In genomic region chr14:59155886-59156285, GRCh38 we compare ENCODE assay signal across 28 cellular contexts.
"Had no signal": no experiment of that assay in that cellular context is flagged by ENCODE, and none has a peak within 500 bp of the region (broad histone marks: within the 10 kb centered on the region; RNA-seq: fewer than 3 reads in every experiment).

No MANE protein-coding gene starts in this region.

- H3K27me3 Mint-ChIP-seq: activated naive CD4-positive, alpha-beta T cell treated with anti-CD3 and anti-CD28 coated beads, Interleukin-2, amount 50 U/mL, for 24 hours; activated naive CD8-positive, alpha-beta T cell treated with anti-CD3 and anti-CD28 coated beads, Interleukin-2, amount 50 U/mL, for 24 hours had no signal

- H3K27ac Mint-ChIP-seq: activated CD4-positive, alpha-beta memory T cell treated with anti-CD3 and anti-CD28 coated beads, Interleukin-2, amount 10 ng/mL, durations not matched to agents 7 days and 5 days; activated CD4-positive, alpha-beta T cell treated with anti-CD3 and anti-CD28 coated beads, Interleukin-2, amount 10 ng/mL, durations not matched to agents 7 days and 5 days; activated naive CD4-positive, alpha-beta T cell treated with anti-CD3 and anti-CD28 coated beads, Interleukin-2, amount 50 U/mL, for 24 hours; activated naive CD8-positive, alpha-beta T cell treated with anti-CD3 and anti-CD28 coated beads, Interleukin-2, amount 50 U/mL, for 24 hours; activated T-helper 2 cell treated with anti-CD3 and anti-CD28 coated beads, Interferon-gamma antibody, Interleukin-2, Interleukin-4, amounts not matched to agents 10 μg/mL and 5 μg/mL and 100 μg/mL, durations not matched to agents 14 hours and 24 hours and 36 hours; immature natural killer cell; natural killer cell; neural progenitor cell; WTC11 had no signal

- DNase-seq: activated CD4-positive, alpha-beta memory T cell treated with anti-CD3 and anti-CD28 coated beads, Interleukin-2, amount 10 ng/mL, durations not matched to agents 7 days and 5 days; activated CD4-positive, alpha-beta T cell treated with anti-CD3 and anti-CD28 coated beads for 1 hour; activated CD4-positive, alpha-beta T cell treated with anti-CD3 and anti-CD28 coated beads, Interleukin-2, amount 10 ng/mL, durations not matched to agents 7 days and 5 days; activated naive CD8-positive, alpha-beta T cell treated with anti-CD3 and anti-CD28 coated beads, Interleukin-2, amount 50 U/mL, for 24 hours; activated T-cell treated with anti-CD3 and anti-CD28 coated beads, Interleukin-2, amount 50 U/mL, for 48 hours; body of pancreas; cerebellar nuclear complex; dorsolateral prefrontal cortex; effector memory CD4-positive, alpha-beta T cell; erythroblast; foreskin keratinocyte; heart left ventricle; hypothalamus; immature natural killer cell; kidney; natural killer cell; occipital lobe; psoas muscle; spleen; stimulated activated naive CD8-positive, alpha-beta T cell treated with anti-CD3 and anti-CD28 coated beads, Interleukin-15, Interleukin-2, amounts not matched to agents 100 U/mL and 50 U/mL, for 24 hours; T-helper 2 cell; trophoblast cell had no signal

- H3K9me3 Mint-ChIP-seq: activated naive CD4-positive, alpha-beta T cell treated with anti-CD3 and anti-CD28 coated beads, Interleukin-2, amount 50 U/mL, for 24 hours; activated T-helper 2 cell treated with anti-CD3 and anti-CD28 coated beads, Interferon-gamma antibody, Interleukin-2, Interleukin-4, amounts not matched to agents 10 μg/mL and 5 μg/mL and 100 μg/mL, durations not matched to agents 14 hours and 24 hours and 36 hours; immature natural killer cell; natural killer cell had no signal

- H3K36me3 Mint-ChIP-seq: activated naive CD4-positive, alpha-beta T cell treated with anti-CD3 and anti-CD28 coated beads, Interleukin-2, amount 50 U/mL, for 24 hours; immature natural killer cell; natural killer cell; neural progenitor cell; WTC11 had no signal

- ATAC-seq: activated naive CD8-positive, alpha-beta T cell treated with anti-CD3 and anti-CD28 coated beads, Interleukin-2, amount 50 U/mL, for 24 hours; body of pancreas; foreskin keratinocyte; heart left ventricle; natural killer cell; psoas muscle; stimulated activated naive CD8-positive, alpha-beta T cell treated with anti-CD3 and anti-CD28 coated beads, Interleukin-15, Interleukin-2, amounts not matched to agents 100 U/mL and 50 U/mL, for 24 hours; WTC11 had no signal

- H3K4me3 Mint-ChIP-seq: activated CD4-positive, alpha-beta memory T cell treated with anti-CD3 and anti-CD28 coated beads, Interleukin-2, amount 10 ng/mL, durations not matched to agents 7 days and 5 days; activated CD4-positive, alpha-beta T cell treated with anti-CD3 and anti-CD28 coated beads, Interleukin-2, amount 10 ng/mL, durations not matched to agents 7 days and 5 days; activated naive CD4-positive, alpha-beta T cell treated with anti-CD3 and anti-CD28 coated beads, Interleukin-2, amount 50 U/mL, for 24 hours; activated naive CD8-positive, alpha-beta T cell treated with anti-CD3 and anti-CD28 coated beads, Interleukin-2, amount 50 U/mL, for 24 hours; immature natural killer cell; natural killer cell; neural progenitor cell; WTC11 had no signal

- H3K4me3 ChIP-seq: body of pancreas, coronary artery, dorsolateral prefrontal cortex, heart left ventricle, neural progenitor cell, psoas muscle, spleen, thoracic aorta had no signal
